ENCODE assay signal across 1 cellular context in genomic region chr12:56768424-56768823, GRCh38.
TF ChIP-seq lines count a peak whose summit lies in the region.

No MANE protein-coding gene starts in this region.

TF ChIP-seq in GM23338, 12 proteins besides CTCF, POLR2A, EP300 and RAD21:
- no peak for TF ChIP-seq EZH2 (IDR thresholded peaks at IDR 0.05; ENCODE audit: low read depth, unreplicated experiment)
- TF ChIP-seq EZH2phosphoT487 (IDR thresholded peaks at IDR 0.05; ENCODE audit: unreplicated experiment): no peak
- TF ChIP-seq ETS1 (IDR thresholded peaks at IDR 0.05): no peak
- no peak for TF ChIP-seq CREB1 (CRISPR knock-in tag; IDR thresholded peaks at IDR 0.05; ENCODE audit: low read depth)
- TF ChIP-seq STAT1 (IDR thresholded peaks at IDR 0.05; ENCODE audit: unreplicated experiment): no peak
- no peak for TF ChIP-seq ZNF331 (CRISPR knock-in tag; IDR thresholded peaks at IDR 0.05; ENCODE audit: low read depth)
- no peak for TF ChIP-seq POLR2AphosphoS5 (IDR thresholded peaks at IDR 0.05; ENCODE audit: low read depth)
- no peak for TF ChIP-seq ZNF114 (CRISPR knock-in tag; IDR thresholded peaks at IDR 0.05)
- TF ChIP-seq NANOG (IDR thresholded peaks at IDR 0.05; ENCODE audit: borderline replicate concordance): no peak
- TF ChIP-seq JUNB (IDR thresholded peaks at IDR 0.05; ENCODE audit: unreplicated experiment): no peak
- no peak for TF ChIP-seq REST (IDR thresholded peaks at IDR 0.05; ENCODE audit: unreplicated experiment)
- no peak for TF ChIP-seq ZNF462 (CRISPR knock-in tag; IDR thresholded peaks at IDR 0.05)
TF ChIP-seq in GM23338: peak in this region for 0.
